1 cellular context compared by ENCODE assay signal in the genomic region with DNA sequence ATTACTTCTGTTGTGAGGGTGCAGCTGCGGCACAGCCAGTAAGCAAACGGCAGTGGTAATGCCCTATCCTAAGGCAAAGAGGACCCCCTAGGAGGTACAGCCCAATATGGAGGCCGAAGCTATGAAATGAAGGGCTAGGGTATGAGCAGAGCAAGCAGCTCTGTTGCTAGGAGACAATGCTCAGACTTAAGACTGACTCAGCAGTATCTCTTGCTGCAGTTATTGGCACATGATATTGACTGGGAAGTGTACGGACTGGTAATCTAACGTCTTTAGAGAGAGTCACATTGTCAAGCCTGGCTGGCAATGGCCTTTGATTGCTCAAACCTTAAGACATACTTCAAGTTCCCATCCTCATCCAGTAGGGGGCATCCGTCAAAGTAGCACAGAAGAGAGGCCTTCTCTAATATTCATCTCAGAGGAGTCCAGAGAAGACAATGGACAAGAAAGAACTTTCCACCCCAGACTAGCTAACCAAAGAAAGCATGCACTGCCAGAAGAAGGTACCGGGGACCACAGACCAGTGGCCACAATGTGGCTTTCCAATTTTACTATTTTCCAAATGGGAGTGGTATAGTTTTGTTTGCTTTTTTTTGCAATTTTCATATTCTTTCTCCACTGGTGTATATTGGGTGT.
TF ChIP-seq lines count a peak whose summit lies in the region.

No MANE protein-coding gene starts in this region.

TF ChIP-seq in WTC11, 78 proteins besides CTCF, POLR2A, EP300 and RAD21 (continued from another document):
- TF ChIP-seq, protein P1, sequence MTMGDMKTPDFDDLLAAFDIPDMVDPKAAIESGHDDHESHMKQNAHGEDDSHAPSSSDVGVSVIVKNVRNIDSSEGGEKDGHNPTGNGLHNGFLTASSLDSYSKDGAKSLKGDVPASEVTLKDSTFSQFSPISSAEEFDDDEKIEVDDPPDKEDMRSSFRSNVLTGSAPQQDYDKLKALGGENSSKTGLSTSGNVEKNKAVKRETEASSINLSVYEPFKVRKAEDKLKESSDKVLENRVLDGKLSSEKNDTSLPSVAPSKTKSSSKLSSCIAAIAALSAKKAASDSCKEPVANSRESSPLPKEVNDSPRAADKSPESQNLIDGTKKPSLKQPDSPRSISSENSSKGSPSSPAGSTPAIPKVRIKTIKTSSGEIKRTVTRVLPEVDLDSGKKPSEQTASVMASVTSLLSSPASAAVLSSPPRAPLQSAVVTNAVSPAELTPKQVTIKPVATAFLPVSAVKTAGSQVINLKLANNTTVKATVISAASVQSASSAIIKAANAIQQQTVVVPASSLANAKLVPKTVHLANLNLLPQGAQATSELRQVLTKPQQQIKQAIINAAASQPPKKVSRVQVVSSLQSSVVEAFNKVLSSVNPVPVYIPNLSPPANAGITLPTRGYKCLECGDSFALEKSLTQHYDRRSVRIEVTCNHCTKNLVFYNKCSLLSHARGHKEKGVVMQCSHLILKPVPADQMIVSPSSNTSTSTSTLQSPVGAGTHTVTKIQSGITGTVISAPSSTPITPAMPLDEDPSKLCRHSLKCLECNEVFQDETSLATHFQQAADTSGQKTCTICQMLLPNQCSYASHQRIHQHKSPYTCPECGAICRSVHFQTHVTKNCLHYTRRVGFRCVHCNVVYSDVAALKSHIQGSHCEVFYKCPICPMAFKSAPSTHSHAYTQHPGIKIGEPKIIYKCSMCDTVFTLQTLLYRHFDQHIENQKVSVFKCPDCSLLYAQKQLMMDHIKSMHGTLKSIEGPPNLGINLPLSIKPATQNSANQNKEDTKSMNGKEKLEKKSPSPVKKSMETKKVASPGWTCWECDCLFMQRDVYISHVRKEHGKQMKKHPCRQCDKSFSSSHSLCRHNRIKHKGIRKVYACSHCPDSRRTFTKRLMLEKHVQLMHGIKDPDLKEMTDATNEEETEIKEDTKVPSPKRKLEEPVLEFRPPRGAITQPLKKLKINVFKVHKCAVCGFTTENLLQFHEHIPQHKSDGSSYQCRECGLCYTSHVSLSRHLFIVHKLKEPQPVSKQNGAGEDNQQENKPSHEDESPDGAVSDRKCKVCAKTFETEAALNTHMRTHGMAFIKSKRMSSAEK (CRISPR knock-in tag; IDR thresholded peaks at IDR 0.05; ENCODE audit: borderline replicate concordance) = no peak
- TF ChIP-seq, protein P2, sequence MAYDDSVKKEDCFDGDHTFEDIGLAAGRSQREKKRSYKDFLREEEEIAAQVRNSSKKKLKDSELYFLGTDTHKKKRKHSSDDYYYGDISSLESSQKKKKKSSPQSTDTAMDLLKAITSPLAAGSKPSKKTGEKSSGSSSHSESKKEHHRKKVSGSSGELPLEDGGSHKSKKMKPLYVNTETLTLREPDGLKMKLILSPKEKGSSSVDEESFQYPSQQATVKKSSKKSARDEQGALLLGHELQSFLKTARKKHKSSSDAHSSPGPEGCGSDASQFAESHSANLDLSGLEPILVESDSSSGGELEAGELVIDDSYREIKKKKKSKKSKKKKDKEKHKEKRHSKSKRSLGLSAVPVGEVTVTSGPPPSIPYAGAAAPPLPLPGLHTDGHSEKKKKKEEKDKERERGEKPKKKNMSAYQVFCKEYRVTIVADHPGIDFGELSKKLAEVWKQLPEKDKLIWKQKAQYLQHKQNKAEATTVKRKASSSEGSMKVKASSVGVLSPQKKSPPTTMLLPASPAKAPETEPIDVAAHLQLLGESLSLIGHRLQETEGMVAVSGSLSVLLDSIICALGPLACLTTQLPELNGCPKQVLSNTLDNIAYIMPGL (CRISPR knock-in tag; IDR thresholded peaks at IDR 0.05) = no peak
- TF ChIP-seq, protein P3, sequence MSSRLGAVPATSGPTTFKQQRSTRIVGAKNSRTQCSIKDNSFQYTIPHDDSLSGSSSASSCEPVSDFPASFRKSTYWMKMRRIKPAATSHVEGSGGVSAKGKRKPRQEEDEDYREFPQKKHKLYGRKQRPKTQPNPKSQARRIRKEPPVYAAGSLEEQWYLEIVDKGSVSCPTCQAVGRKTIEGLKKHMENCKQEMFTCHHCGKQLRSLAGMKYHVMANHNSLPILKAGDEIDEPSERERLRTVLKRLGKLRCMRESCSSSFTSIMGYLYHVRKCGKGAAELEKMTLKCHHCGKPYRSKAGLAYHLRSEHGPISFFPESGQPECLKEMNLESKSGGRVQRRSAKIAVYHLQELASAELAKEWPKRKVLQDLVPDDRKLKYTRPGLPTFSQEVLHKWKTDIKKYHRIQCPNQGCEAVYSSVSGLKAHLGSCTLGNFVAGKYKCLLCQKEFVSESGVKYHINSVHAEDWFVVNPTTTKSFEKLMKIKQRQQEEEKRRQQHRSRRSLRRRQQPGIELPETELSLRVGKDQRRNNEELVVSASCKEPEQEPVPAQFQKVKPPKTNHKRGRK (CRISPR knock-in tag; IDR thresholded peaks at IDR 0.05; ENCODE audit: borderline replicate concordance) = no peak
- TF ChIP-seq NR3C1 (CRISPR knock-in tag; conservative IDR thresholded peaks at IDR 0.05; ENCODE audit: low read depth) = no peak
- no peak for TF ChIP-seq SMAD3 (CRISPR knock-in tag; IDR thresholded peaks at IDR 0.05; ENCODE audit: borderline replicate concordance)
- TF ChIP-seq ZNF121 (CRISPR knock-in tag; IDR thresholded peaks at IDR 0.05) = no peak
